In genomic region chr6:155861821-155862220, GRCh38 we compare ENCODE assay signal across 20 cellular contexts.
"Had no signal": no experiment of that assay in that cellular context is flagged by ENCODE, and none has a peak within 500 bp of the region (broad histone marks: within the 10 kb centered on the region; RNA-seq: fewer than 3 reads in every experiment).

No MANE protein-coding gene starts in this region.

- H3K27me3 ChIP-seq: esophagus squamous epithelium, neutrophil, pancreas, right atrium auricular region, stomach, thyroid gland, vagina had no signal

- H3K36me3 ChIP-seq: esophagus squamous epithelium, lower lobe of right lung, neutrophil, pancreas, right atrium auricular region, stomach, thyroid gland, vagina had no signal

- DNase-seq: effector CD8-positive, alpha-beta T cell; erythroblast; esophagus squamous epithelium; head of caudate nucleus; left ventricle myocardium superior; lower lobe of right lung; pancreas; stimulated activated CD4-positive, alpha-beta T cell treated with anti-CD3 and anti-CD28 coated beads, Interleukin-2, amount 100 ng/mL, for 24 hours; stimulated activated CD4-positive, alpha-beta T cell treated with anti-CD3 and anti-CD28 coated beads, Interleukin-4, amount 100 ng/mL, for 24 hours; stimulated activated naive CD4-positive, alpha-beta T cell treated with Interleukin-2 at 50 U/mL for 16 hours; stomach; thyroid gland; trophoblast cell had no signal

- ATAC-seq: left ventricle myocardium superior; lower lobe of right lung; natural killer cell treated with Interleukin-12 subunit alpha and Interleukin-12 subunit beta and Interleukin-15 and Interleukin-18, amount 100 ng/mL, for 72 hours; pancreas; sciatic nerve; stimulated activated effector memory CD8-positive, alpha-beta T cell treated with anti-CD3 and anti-CD28 coated beads, Interleukin-12 subunit alpha, Interleukin-12 subunit beta, amount 100 ng/mL, for 72 hours had no signal

- H3K27ac ChIP-seq: esophagus squamous epithelium, lower lobe of right lung, neutrophil, pancreas, right atrium auricular region, stomach, thyroid gland, vagina had no signal

- H3K4me1 ChIP-seq: esophagus squamous epithelium, lower lobe of right lung, pancreas, right atrium auricular region, stomach, thyroid gland, vagina had no signal

- H3K4me3 ChIP-seq: esophagus squamous epithelium, lower lobe of right lung, pancreas, right atrium auricular region, smooth muscle cell, stomach, thyroid gland, vagina had no signal

- H3K9me3 ChIP-seq: neutrophil, pancreas, right atrium auricular region, thyroid gland, vagina had no signal
